ENCODE assay signal across 12 cellular contexts in genomic region chr5:172768098-172768572, GRCh38. TPM values are rescaled to one million over a fixed set of nuclear protein-coding genes. Genes with fewer than 3 reads are reported as not detected.
DNase-seq lines count a peak whose midpoint lies in the region; ATAC-seq, FAIRE-seq and TF ChIP-seq lines count a peak whose summit lies in the region.
"Had no signal": no experiment of that assay in that cellular context is flagged by ENCODE, and none has a peak within 500 bp of the region (broad histone marks: within the 10 kb centered on the region; RNA-seq: fewer than 3 reads in every experiment).

No MANE protein-coding gene starts in this region.

- DNase-seq in AG09309 (ENCODE audit: low read depth) = no peak
- DNase-seq in T-cell = no peak
- peak; percentile 40 for DNase-seq in fibroblast of mammary gland (ENCODE audit: low read depth)
- DNase-seq in pancreas = no peak
- no peak for DNase-seq in stimulated activated CD4-positive, alpha-beta T cell treated with anti-CD3 and anti-CD28 coated beads, Interleukin-4, amount 100 ng/mL, for 4 hours
- DNase-seq in left colon = no peak
- no peak for DNase-seq in iPS-NIHi7 (ENCODE audit: extremely low spot score)
- no peak for DNase-seq in MV-4-11 (lab: John Stamatoyannopoulos, UW)
- DNase-seq: DMS153, NCI-H774 had no signal

- H3K27me3 Mint-ChIP-seq in T-cell = no peaks in the 10 kb centered on the region
- H3K27me3 Mint-ChIP-seq: activated CD4-positive, alpha-beta T cell treated with anti-CD3 and anti-CD28 coated beads, Interleukin-2, amount 10 ng/mL, durations not matched to agents 24 days and 14 days had no signal

- FAIRE-seq in pancreas (lab: Jason Lieb, UNC) = no peak
- FAIRE-seq: endometrium had no signal

- no peaks in the 10 kb centered on the region for H3K9me3 ChIP-seq in pancreas

- peaks cover 0 to 30% (median 11%) of the 10 kb centered on the region in 3 donors for H3K36me3 ChIP-seq in pancreas

- no peaks in the 10 kb centered on the region for H3K27me3 ChIP-seq in pancreas

- CTCF ChIA-PET in T-cell (lab: Charles Lee) = no interaction called here

- peak overlapping the region; percentile 91 to 94 for H3K27ac Mint-ChIP-seq in T-cell
- H3K27ac Mint-ChIP-seq: activated CD4-positive, alpha-beta T cell treated with anti-CD3 and anti-CD28 coated beads, Interleukin-2, amount 10 ng/mL, durations not matched to agents 24 days and 14 days had no signal

- H3K4me3 Mint-ChIP-seq in T-cell = peak overlapping the region in 2 of 3 donors; percentile 91 to 93

- peak overlapping the region; percentile 82 for H3K4me3 ChIP-seq in AG09309 (ENCODE audit: control insufficient read depth, low read depth, low read length)
- peak overlapping the region; percentile 68 for H3K4me3 ChIP-seq in fibroblast of mammary gland (ENCODE audit: control insufficient read depth, low read depth, low read length)
- peak overlapping the region; percentile 5 to 100 (median 77) for H3K4me3 ChIP-seq in pancreas

- WGBS in pancreas, 2 donors = 73 to 81% methylated on average over 5 of the region's 5 CpGs

- H3K9me3 Mint-ChIP-seq in T-cell = no peaks in the 10 kb centered on the region
- H3K9me3 Mint-ChIP-seq: activated CD4-positive, alpha-beta T cell treated with anti-CD3 and anti-CD28 coated beads, Interleukin-2, amount 10 ng/mL, durations not matched to agents 24 days and 14 days had no signal

- ATAC-seq in T-cell (replicated peaks in 1 of 4) = no peak
- ATAC-seq in pancreas = no peak
- ATAC-seq in left colon = no peak

- peaks cover 0 to 47% (median 28%) of the 10 kb centered on the region in 3 donors for H3K4me1 ChIP-seq in pancreas

- POLR2A ChIA-PET in T-cell (lab: Charles Lee) = no interaction called here

- peaks cover 68 to 75% (median 72%) of the 10 kb centered on the region in 3 donors for H3K4me1 Mint-ChIP-seq in T-cell

- H3K36me3 Mint-ChIP-seq in T-cell = peaks cover 27% of the 10 kb centered on the region

- intact Hi-C loops in pancreas (cut with DNase I) = no loop called here
- intact Hi-C loops in left colon (cut with DNase I, micrococcal nuclease) = no loop called here

- peak overlapping the region; percentile 98 to 100 (median 100) for H3K27ac ChIP-seq in pancreas

- TF ChIP-seq CTCF in AG09309 (IDR thresholded peaks at IDR 0.05; ENCODE audit: control insufficient read depth, insufficient read depth, low read depth, low read length, missing control alignments) (no peak), fibroblast of mammary gland (conservative IDR thresholded peaks at IDR 0.05; ENCODE audit: control insufficient read depth, insufficient read depth, low read depth, low read length) (no peak), pancreas (IDR thresholded peaks at IDR 0.05) (no peak)

RNA-seq across cellular contexts. Expression of gene DUSP1, which starts 2.9 kb away (rescaled TPM):
- total RNA-seq in T-cell = 1,000 to 10,000 TPM in 2 of 5 donors, 10 to 100 TPM in 3; 22.6 to 1,564 (median 28.9) TPM
- 100 to 1,000 TPM in 1 of 6 donors, 10 to 100 TPM in 5; 18.6 to 198 (median 55.5) TPM for total RNA-seq in pancreas
- polyA plus RNA-seq in pancreas = 10 to 100 TPM; 46.3 to 75.1 TPM
- total RNA-seq in left colon = 100 to 1,000 TPM; 148 to 242 TPM
